ENCODE assay signal across 16 cellular contexts in genomic region chr2:26477126-26477910, GRCh38. TPM values are rescaled to one million over a fixed set of nuclear protein-coding genes. Genes with fewer than 3 reads are reported as not detected.
DNase-seq lines count a peak whose midpoint lies in the region; ATAC-seq and TF ChIP-seq lines count a peak whose summit lies in the region.
"Had no signal": no experiment of that assay in that cellular context is flagged by ENCODE, and none has a peak within 500 bp of the region (broad histone marks: within the 10 kb centered on the region; RNA-seq: fewer than 3 reads in every experiment).

No MANE protein-coding gene starts in this region.

- peak; percentile 94 for ATAC-seq in activated CD8-positive, alpha-beta memory T cell treated with anti-CD3 and anti-CD28 coated beads, Interleukin-2, amount 10 ng/mL, durations not matched to agents 7 days and 5 days
- ATAC-seq in T-cell (replicated peaks in 1 of 4) = peak in 1 of 4 experiments; percentile 40
- no peak for ATAC-seq in central memory CD8-positive, alpha-beta T cell (replicated peaks; ENCODE audit: extremely low read depth, poor library complexity, severe bottlenecking)
- no peak for ATAC-seq in GM19324 (IDR thresholded peaks at IDR 0.05; ENCODE audit: low FRiP score, unreplicated experiment)
- no peak for ATAC-seq in HG03139 (IDR thresholded peaks at IDR 0.05; ENCODE audit: unreplicated experiment)
- ATAC-seq: left colon had no signal

- H3K4me3 ChIP-seq in spleen = no peak overlapping the region
- H3K4me3 ChIP-seq: gastroesophageal sphincter, HAP-1, upper lobe of right lung had no signal

- peak overlapping the region; percentile 78 for H3K4me3 Mint-ChIP-seq in activated CD8-positive, alpha-beta memory T cell treated with anti-CD3 and anti-CD28 coated beads, Interleukin-2, amount 10 ng/mL, durations not matched to agents 7 days and 5 days
- peak overlapping the region; percentile 11 to 49 (median 45) for H3K4me3 Mint-ChIP-seq in T-cell
- H3K4me3 Mint-ChIP-seq in central memory CD8-positive, alpha-beta T cell = peak overlapping the region; percentile 75

- intact Hi-C loops in spleen (cut with DNase I; ENCODE audit: low total_unique reads) = no loop called here

- CTCF ChIA-PET in activated CD8-positive, alpha-beta memory T cell treated with anti-CD3 and anti-CD28 coated beads, Interleukin-2, amount 10 ng/mL, durations not matched to agents 7 days and 5 days (lab: Charles Lee) = interaction anchor here (0.8 to 2.7 kb wide), 7 partner anchors 8 to 26 kb away, joined by 3 to 16 read pairs (median 3); no protein-coding TSS in a partner anchor
- CTCF ChIA-PET in T-cell (lab: Charles Lee) = interaction anchor here in 1 of 2 donors (0.7 kb wide), 1 partner anchor 8 kb away, joined by 3 read pairs; no protein-coding TSS in a partner anchor

- H3K27me3 Mint-ChIP-seq in activated CD8-positive, alpha-beta memory T cell treated with anti-CD3 and anti-CD28 coated beads, Interleukin-2, amount 10 ng/mL, durations not matched to agents 7 days and 5 days = no peaks in the 10 kb centered on the region
- no peaks in the 10 kb centered on the region for H3K27me3 Mint-ChIP-seq in T-cell
- H3K27me3 Mint-ChIP-seq in central memory CD8-positive, alpha-beta T cell = no peaks in the 10 kb centered on the region

- peak; percentile 78 for DNase-seq in activated CD8-positive, alpha-beta memory T cell treated with anti-CD3 and anti-CD28 coated beads, Interleukin-2, amount 10 ng/mL, durations not matched to agents 7 days and 5 days
- DNase-seq in activated CD8-positive, alpha-beta memory T cell treated with anti-CD3 and anti-CD28 coated beads, Interleukin-2, amount 50 U/mL, for 4 hours = no peak
- DNase-seq in T-cell (no peak), spleen (peak; percentile 74), NCI-H1930 (lab: John Stamatoyannopoulos, UW) (no peak)
- DNase-seq in central memory CD8-positive, alpha-beta T cell (ENCODE audit: low spot score in 2 of 2) = no peak
- DNase-seq: left colon, NCI-H146, NCI-H774, upper lobe of right lung had no signal

- H3K4me1 Mint-ChIP-seq in activated CD8-positive, alpha-beta memory T cell treated with anti-CD3 and anti-CD28 coated beads, Interleukin-2, amount 10 ng/mL, durations not matched to agents 7 days and 5 days = peaks cover 17% of the 10 kb centered on the region
- H3K4me1 Mint-ChIP-seq in T-cell = peaks cover 4 to 8% (median 4%) of the 10 kb centered on the region in 3 donors
- H3K4me1 Mint-ChIP-seq in central memory CD8-positive, alpha-beta T cell = peaks cover 7% of the 10 kb centered on the region

- TF ChIP-seq POLR2A in spleen (IDR thresholded peaks at IDR 0.05) = no peak

- no peaks in the 10 kb centered on the region for H3K9me3 ChIP-seq in spleen
- H3K9me3 ChIP-seq: gastroesophageal sphincter, HAP-1, neutrophil, upper lobe of right lung had no signal

- H3K9me3 Mint-ChIP-seq in activated CD8-positive, alpha-beta memory T cell treated with anti-CD3 and anti-CD28 coated beads, Interleukin-2, amount 10 ng/mL, durations not matched to agents 7 days and 5 days (ENCODE audit: low read depth) = no peaks in the 10 kb centered on the region
- no peaks in the 10 kb centered on the region for H3K9me3 Mint-ChIP-seq in T-cell
- no peaks in the 10 kb centered on the region for H3K9me3 Mint-ChIP-seq in central memory CD8-positive, alpha-beta T cell

- peaks cover 0 to 25% (median 0%) of the 10 kb centered on the region in 7 donors for H3K27me3 ChIP-seq in spleen (replicated peaks in 1 of 7)
- H3K27me3 ChIP-seq: gastroesophageal sphincter, upper lobe of right lung had no signal

- H3K4me1 ChIP-seq in spleen = peaks cover 0 to 9% (median 0%) of the 10 kb centered on the region in 6 donors
- H3K4me1 ChIP-seq: HAP-1, upper lobe of right lung had no signal

- H3K36me3 Mint-ChIP-seq in activated CD8-positive, alpha-beta memory T cell treated with anti-CD3 and anti-CD28 coated beads, Interleukin-2, amount 10 ng/mL, durations not matched to agents 7 days and 5 days = peaks cover 20% of the 10 kb centered on the region
- no peaks in the 10 kb centered on the region for H3K36me3 Mint-ChIP-seq in T-cell
- no peaks in the 10 kb centered on the region for H3K36me3 Mint-ChIP-seq in central memory CD8-positive, alpha-beta T cell (ENCODE audit: insufficient read depth)

- H3K36me3 ChIP-seq in spleen = no peaks in the 10 kb centered on the region
- H3K36me3 ChIP-seq: gastroesophageal sphincter, HAP-1, neutrophil, upper lobe of right lung had no signal

- peak overlapping the region; percentile 79 for H3K27ac Mint-ChIP-seq in activated CD8-positive, alpha-beta memory T cell treated with anti-CD3 and anti-CD28 coated beads, Interleukin-2, amount 10 ng/mL, durations not matched to agents 7 days and 5 days
- H3K27ac Mint-ChIP-seq in T-cell = no peak overlapping the region
- peak overlapping the region; percentile 86 for H3K27ac Mint-ChIP-seq in central memory CD8-positive, alpha-beta T cell (ENCODE audit: low read depth)

- WGBS in spleen, 5 donors = 39 to 51% (median 48%) methylated on average over 29 to 33 of the region's 33 CpGs

- no peak for TF ChIP-seq CTCF in spleen (IDR thresholded peaks at IDR 0.05 in 8 of 11, conservative IDR thresholded peaks at IDR 0.05 in 3 of 11)

- H3K27ac ChIP-seq in spleen = no peak overlapping the region
- H3K27ac ChIP-seq: gastroesophageal sphincter, neutrophil, upper lobe of right lung had no signal

- POLR2A ChIA-PET in T-cell (lab: Charles Lee) = no interaction called here

RNA-seq across cellular contexts. Expression of gene OTOF, which starts 0.6 kb away (rescaled TPM):
- total RNA-seq in activated CD8-positive, alpha-beta memory T cell treated with anti-CD3 and anti-CD28 coated beads, Interleukin-2, amount 10 ng/mL, durations not matched to agents 7 days and 5 days = 100 to 1,000 TPM in 1 of 2 experiments, 10 to 100 TPM in 1; 35.1 to 115 TPM
- total RNA-seq in T-cell (1 to 10 TPM in 1 of 5 donors, under 1 TPM in 4; 0.20 to 2.8 (median 0.45) TPM), spleen (1 to 10 TPM in 1 of 7 donors, under 1 TPM in 6; 0.19 to 1.6 (median 0.34) TPM)
- polyA plus RNA-seq in spleen = under 1 TPM; 0.06 to 0.17 (median 0.16) TPM
- total RNA-seq: left colon, SK-MEL-5 had no signal

Comparison
In these comparisons a context has a peak if more than half of its experiments do, and no peak if none do; other contexts are left out.
1. DNase-seq: peak in activated CD8-positive, alpha-beta memory T cell treated with anti-CD3 and anti-CD28 coated beads, Interleukin-2, amount 10 ng/mL, durations not matched to agents 7 days and 5 days (single experiment) and spleen (single experiment); none in activated CD8-positive, alpha-beta memory T cell treated with anti-CD3 and anti-CD28 coated beads, Interleukin-2, amount 50 U/mL, for 4 hours (single experiment), T-cell (0 of 34), central memory CD8-positive, alpha-beta T cell (0 of 2) and NCI-H1930 (0 of 2).
2. H3K27ac Mint-ChIP-seq: peak in activated CD8-positive, alpha-beta memory T cell treated with anti-CD3 and anti-CD28 coated beads, Interleukin-2, amount 10 ng/mL, durations not matched to agents 7 days and 5 days (single experiment) and central memory CD8-positive, alpha-beta T cell (single experiment); none in T-cell (0 of 2).
3. RNA of gene OTOF, which starts 0.6 kb away (total RNA-seq): 35.1 to 115 TPM in activated CD8-positive, alpha-beta memory T cell treated with anti-CD3 and anti-CD28 coated beads, Interleukin-2, amount 10 ng/mL, durations not matched to agents 7 days and 5 days; 0.20 to 2.8 TPM in T-cell and 0.19 to 1.6 TPM in spleen; every median in the first group is over 4 times any median in the second.
4. Peak in every context shown above with its lines, with median percentiles within 50 percentile points of each other: H3K4me3 Mint-ChIP-seq.